8 cellular contexts compared by ENCODE assay signal in the genomic region with DNA sequence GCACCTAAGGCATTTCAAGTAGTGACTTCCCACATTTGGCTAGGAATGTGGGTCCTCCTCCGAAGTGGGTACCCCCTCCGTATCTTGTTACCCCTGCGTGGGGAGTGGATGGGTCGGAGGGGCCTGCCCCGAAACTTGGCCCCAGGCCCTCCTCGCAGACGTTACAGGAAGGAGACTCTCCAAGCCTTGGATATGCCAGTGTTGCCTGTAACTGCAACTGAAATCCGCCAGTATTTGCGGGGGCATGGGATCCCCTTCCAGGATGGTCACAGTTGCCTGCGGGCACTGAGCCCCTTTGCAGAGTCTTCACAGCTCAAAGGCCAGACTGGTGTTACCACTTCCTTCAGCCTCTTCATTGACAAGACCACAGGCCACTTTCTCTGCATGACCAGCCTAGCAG. TPM values are rescaled to one million over a fixed set of nuclear protein-coding genes. Genes with fewer than 3 reads are reported as not detected.
A peak's percentile ranks its signal among the peaks of the same experiment; 100 is the strongest.
DNase-seq lines count a peak whose midpoint lies in the region; TF ChIP-seq lines count a peak whose summit lies in the region.

No MANE protein-coding gene starts in this region.

- DNase-seq in dorsolateral prefrontal cortex: no peak
- DNase-seq in NCI-H774 (lab: John Stamatoyannopoulos, UW): no peak
- DNase-seq in ACHN: no peak
- no peak for DNase-seq in HuH-7.5 (ENCODE audit: low spot score)
- DNase-seq in NCI-H1694 treated with DMSO at 0.1 percent for 48 hours (lab: John Stamatoyannopoulos, UW): no peak

- H3K27me3 ChIP-seq in BLaER1: no peaks in the 10 kb centered on the region
- no peaks in the 10 kb centered on the region for H3K27me3 ChIP-seq in Loucy (ENCODE audit: insufficient read depth, low read length, poor library complexity, severe bottlenecking)
- H3K27me3 ChIP-seq in dorsolateral prefrontal cortex: no peaks in the 10 kb centered on the region

- H3K36me3 Mint-ChIP-seq in nephron (ENCODE audit: low read depth): peaks cover 29% of the 10 kb centered on the region

- no peak overlapping the region for H2AFZ ChIP-seq in Loucy (ENCODE audit: low read length)

- H3K27ac ChIP-seq in BLaER1: peak overlapping the region; percentile 84
- H3K27ac ChIP-seq in dorsolateral prefrontal cortex: no peak overlapping the region

- H3K36me3 ChIP-seq in BLaER1: peaks cover 75% of the 10 kb centered on the region
- peaks cover 12% of the 10 kb centered on the region; the same call in 1 of the 2 replicates for H3K36me3 ChIP-seq in Loucy (ENCODE audit: insufficient read depth, low read length)

- H3K9me3 ChIP-seq in BLaER1 (no peaks in the 10 kb centered on the region), Loucy (ENCODE audit: insufficient read depth, low read depth, low read length) (no peaks in the 10 kb centered on the region)

- H3K4me2 ChIP-seq in BLaER1 (peak overlapping the region; percentile 98), Loucy (ENCODE audit: low read depth, low read length, poor library complexity, severe bottlenecking) (peak overlapping the region; percentile 89)

- in situ Hi-C loops in ACHN (cut with HindIII; ENCODE audit: low pct_ligation_motif_present, low pct_unique_long_range_greater_than_20kb, low sequenced_read_pairs): no loop called here

- peak overlapping the region; percentile 90 for H3K4me3 ChIP-seq in BLaER1
- H3K4me3 ChIP-seq in Loucy (ENCODE audit: low read length, poor library complexity, severe bottlenecking): peak overlapping the region; percentile 99
- H3K4me3 ChIP-seq in dorsolateral prefrontal cortex: peak overlapping the region in 57 of 59 donors; percentile 69 to 99 (median 89)

- H3K9me2 ChIP-seq in Loucy (replicated peaks; ENCODE audit: low read depth, low read length): no peaks in the 10 kb centered on the region

- H4K20me1 ChIP-seq in BLaER1: peaks cover 67% of the 10 kb centered on the region
- H4K20me1 ChIP-seq in Loucy (ENCODE audit: insufficient read depth, low read length, poor library complexity, severe bottlenecking): peaks cover 23% of the 10 kb centered on the region

- no peaks in the 10 kb centered on the region for H3K9me3 Mint-ChIP-seq in nephron

- TF ChIP-seq CTCF in Loucy (conservative IDR thresholded peaks at IDR 0.05; ENCODE audit: low read length): no peak
- TF ChIP-seq CTCF in dorsolateral prefrontal cortex (IDR thresholded peaks at IDR 0.05 in 54 of 56, conservative IDR thresholded peaks at IDR 0.05 in 2 of 56; ENCODE audit: low read depth in 1 of 56, partially characterized antibody in 56 of 56): no peak
- TF ChIP-seq CTCF in nephron (IDR thresholded peaks at IDR 0.05; ENCODE audit: unreplicated experiment in 3 of 3): no peak

- intact Hi-C loops in dorsolateral prefrontal cortex (cut with DNase I): loop anchor here in 1 of 2 donors (5.0 kb wide), 1 partner anchor 76 kb away; the partner anchor contains the start of gene SLF2

- H3K9ac ChIP-seq in BLaER1 (peak overlapping the region; percentile 84), Loucy (ENCODE audit: low read depth, low read length, poor library complexity, severe bottlenecking) (peak overlapping the region; percentile 93)

- H3K4me1 ChIP-seq in BLaER1 (peaks cover 52% of the 10 kb centered on the region), Loucy (ENCODE audit: insufficient read depth, low read length, poor library complexity, severe bottlenecking) (peaks cover 33% of the 10 kb centered on the region)

- no peaks in the 10 kb centered on the region for H3K27me3 Mint-ChIP-seq in nephron (ENCODE audit: low read depth)

- peaks cover 18% of the 10 kb centered on the region for H3K4me1 Mint-ChIP-seq in nephron

- peak overlapping the region in 2 of 3 experiments; percentile 75 to 84 for H3K27ac Mint-ChIP-seq in nephron

- H3K4me3 Mint-ChIP-seq in nephron: peak overlapping the region; percentile 91 to 94 (median 93)

- H3K79me2 ChIP-seq in Loucy (ENCODE audit: insufficient read depth, low read length): peaks cover 51% of the 10 kb centered on the region

- H3F3A ChIP-seq in Loucy (ENCODE audit: low read depth): no peaks in the 10 kb centered on the region

RNA-seq across cellular contexts. Expression of gene TWNK, which starts 0.8 kb away (rescaled TPM):
- total RNA-seq in dorsolateral prefrontal cortex: 10 to 100 TPM in 1 of 120 experiments, 1 to 10 TPM in 119; 3.4 to 10.0 (median 5.4) TPM

RNA-seq across cellular contexts. Expression of gene MRPL43, which starts 0.9 kb away (rescaled TPM):
- total RNA-seq in dorsolateral prefrontal cortex: 10 to 100 TPM; 42.1 to 81.4 (median 59.6) TPM

RNA-seq across cellular contexts. Expression of gene LZTS2, which starts 11.4 kb away (rescaled TPM):
- 100 to 1,000 TPM in 1 of 120 experiments, 10 to 100 TPM in 119; 37.0 to 129 (median 54.7) TPM for total RNA-seq in dorsolateral prefrontal cortex

RNA-seq across cellular contexts. Expression of gene SEMA4G, which starts 18.9 kb away (rescaled TPM):
- 10 to 100 TPM in 82 of 120 experiments, 1 to 10 TPM in 38; 4.9 to 25.7 (median 11.7) TPM for total RNA-seq in dorsolateral prefrontal cortex

RNA-seq across cellular contexts. Expression of gene PDZD7, which starts 42.8 kb away (rescaled TPM):
- 10 to 100 TPM; 11.3 to 42.8 (median 23.8) TPM for total RNA-seq in dorsolateral prefrontal cortex
